8 cellular contexts compared by ENCODE assay signal in genomic region chr10:28432210-28432676, GRCh38.
DNase-seq lines count a peak whose midpoint lies in the region; ATAC-seq, FAIRE-seq and TF ChIP-seq lines count a peak whose summit lies in the region.

No MANE protein-coding gene starts in this region.

- no peak overlapping the region for H3K9ac ChIP-seq in kidney (ENCODE audit: low read length in 2 of 2)

- H3K4me3 ChIP-seq in kidney (ENCODE audit: low read length in 2 of 2) = no peak overlapping the region

- TF ChIP-seq CTCF in chondrocyte (IDR thresholded peaks at IDR 0.05) = peak; percentile 95
- TF ChIP-seq CTCF in kidney (IDR thresholded peaks at IDR 0.05; ENCODE audit: borderline replicate concordance, extremely low read depth, insufficient read depth) = peak; percentile 63

- no peak overlapping the region for H3K27ac Mint-ChIP-seq in chondrocyte (ENCODE audit: unreplicated experiment)
- H3K27ac Mint-ChIP-seq in stimulated activated naive B cell treated with anti-CD40 and anti-IgM and Interleukin-4, amounts not matched to agents 10 μg/mL and 1 μg/mL and 100 μg/mL, for 72 hours = no peak overlapping the region

- no peaks in the 10 kb centered on the region for H3K9me3 Mint-ChIP-seq in chondrocyte (ENCODE audit: low read depth)
- H3K9me3 Mint-ChIP-seq in stimulated activated naive B cell treated with anti-CD40 and anti-IgM and Interleukin-4, amounts not matched to agents 10 μg/mL and 1 μg/mL and 100 μg/mL, for 72 hours = peaks cover 0 to 3% of the 10 kb centered on the region in 2 donors

- H3K36me3 Mint-ChIP-seq in chondrocyte (ENCODE audit: low read depth) = no peaks in the 10 kb centered on the region
- no peaks in the 10 kb centered on the region for H3K36me3 Mint-ChIP-seq in stimulated activated naive B cell treated with anti-CD40 and anti-IgM and Interleukin-4, amounts not matched to agents 10 μg/mL and 1 μg/mL and 100 μg/mL, for 72 hours

- H3K27ac ChIP-seq in kidney (ENCODE audit: low read depth in 2 of 2, low read length in 2 of 2) = no peak overlapping the region

- intact Hi-C loops in kidney (cut with DNase I) = no loop called here

- peak; percentile 36 for DNase-seq in DMS79 treated with DMSO at 0.1 percent for 48 hours (lab: John Stamatoyannopoulos, UW)
- DNase-seq in H4 (ENCODE audit: low spot score) = peak; percentile 58
- peak; percentile 17 to 72 (median 28) for DNase-seq in NCI-H1417 (lab: John Stamatoyannopoulos, UW)
- peak; percentile 54 for DNase-seq in SKM-1 treated with dmso at 0.1 percent for 144 hours (lab: John Stamatoyannopoulos, UW; ENCODE audit: unreplicated experiment)
- DNase-seq in chondrocyte (ENCODE audit: low spot score) = no peak
- DNase-seq in kidney = no peak
- DNase-seq in stimulated activated naive B cell treated with anti-CD40 and anti-IgM and Interleukin-4, amounts not matched to agents 10 μg/mL and 1 μg/mL and 100 μg/mL, for 72 hours = peak; percentile 17
- no peak for DNase-seq in effector CD4-positive, alpha-beta T cell

- ATAC-seq in stimulated activated naive B cell treated with anti-CD40 and anti-IgM and Interleukin-4, amounts not matched to agents 10 μg/mL and 1 μg/mL and 100 μg/mL, for 72 hours (replicated peaks) = peak; percentile 78 to 81

- peak; percentile 90 for FAIRE-seq in kidney (lab: Jason Lieb, UNC)

- H3K4me1 ChIP-seq in kidney (ENCODE audit: control insufficient read depth in 1 of 2, insufficient read depth in 1 of 2, low read depth in 1 of 2, low read length in 2 of 2) = no peaks in the 10 kb centered on the region

- no peaks in the 10 kb centered on the region for H3K36me3 ChIP-seq in kidney (ENCODE audit: control insufficient read depth in 1 of 2, insufficient read depth in 2 of 2, low read length in 2 of 2)

- H3K27me3 Mint-ChIP-seq in chondrocyte (ENCODE audit: low read depth) = peaks cover 5% of the 10 kb centered on the region
- H3K27me3 Mint-ChIP-seq in stimulated activated naive B cell treated with anti-CD40 and anti-IgM and Interleukin-4, amounts not matched to agents 10 μg/mL and 1 μg/mL and 100 μg/mL, for 72 hours = peaks cover 0 to 7% of the 10 kb centered on the region in 2 donors

- H3K4me1 Mint-ChIP-seq in chondrocyte (ENCODE audit: low read depth) = peaks cover 8% of the 10 kb centered on the region
- H3K4me1 Mint-ChIP-seq in stimulated activated naive B cell treated with anti-CD40 and anti-IgM and Interleukin-4, amounts not matched to agents 10 μg/mL and 1 μg/mL and 100 μg/mL, for 72 hours = peaks cover 7 to 9% of the 10 kb centered on the region in 2 donors

- H3K9me3 ChIP-seq in kidney (ENCODE audit: control insufficient read depth in 1 of 2, low read length in 2 of 2) = no peaks in the 10 kb centered on the region

- peak overlapping the region; percentile 26 for H3K4me3 Mint-ChIP-seq in chondrocyte (ENCODE audit: unreplicated experiment)
- H3K4me3 Mint-ChIP-seq in stimulated activated naive B cell treated with anti-CD40 and anti-IgM and Interleukin-4, amounts not matched to agents 10 μg/mL and 1 μg/mL and 100 μg/mL, for 72 hours = peak overlapping the region; percentile 60 to 74

Comparison
In these comparisons a context has a peak if more than half of its experiments do, and no peak if none do; other contexts are left out.
1. DNase-seq: peak in DMS79 treated with DMSO at 0.1 percent for 48 hours (single experiment), H4 (single experiment), NCI-H1417 (3 of 3), SKM-1 treated with dmso at 0.1 percent for 144 hours (single experiment) and stimulated activated naive B cell treated with anti-CD40 and anti-IgM and Interleukin-4, amounts not matched to agents 10 μg/mL and 1 μg/mL and 100 μg/mL, for 72 hours (single experiment); none in chondrocyte (single experiment), kidney (single experiment) and effector CD4-positive, alpha-beta T cell (single experiment).